In the genomic region with DNA sequence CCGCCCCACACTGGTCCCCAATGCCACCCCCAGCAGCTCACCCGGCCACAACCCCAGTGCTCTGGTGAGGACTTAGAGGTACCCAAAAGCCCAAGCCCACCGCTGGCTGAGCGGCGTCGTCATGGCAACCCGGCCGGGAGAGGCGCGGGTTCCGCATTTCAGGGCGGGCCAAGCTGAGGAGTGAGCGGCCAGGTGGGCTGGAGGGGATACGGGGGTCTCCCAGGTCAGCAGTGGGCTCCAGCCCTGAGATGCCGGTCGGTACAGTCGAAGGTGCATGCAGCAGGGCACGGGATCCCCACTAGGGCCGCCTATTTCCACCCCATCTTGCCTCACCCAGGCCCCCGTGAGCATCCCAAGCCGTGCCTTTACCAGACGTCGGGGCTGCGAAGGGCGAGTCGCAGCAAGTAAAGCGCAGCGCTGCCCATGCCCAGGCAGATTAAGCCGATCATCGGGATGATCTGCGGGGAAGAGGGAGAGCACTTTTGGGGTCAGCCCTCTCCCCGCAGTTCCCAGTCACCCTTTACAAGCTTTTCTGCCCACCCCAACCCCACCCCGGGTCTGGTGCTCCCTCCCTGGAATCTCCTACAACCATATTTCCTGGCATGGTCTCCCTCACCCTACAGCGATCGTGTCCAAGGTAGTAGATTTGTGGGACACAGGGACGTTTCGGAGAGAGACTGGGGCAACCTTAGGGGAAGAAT, we compare ENCODE assay signal across 11 cellular contexts. TPM values are rescaled to one million over a fixed set of nuclear protein-coding genes. Genes with fewer than 3 reads are reported as not detected.
DNase-seq lines count a peak whose midpoint lies in the region; ATAC-seq and TF ChIP-seq lines count a peak whose summit lies in the region.
"Had no signal": no experiment of that assay in that cellular context is flagged by ENCODE, and none has a peak within 500 bp of the region (broad histone marks: within the 10 kb centered on the region; RNA-seq: fewer than 3 reads in every experiment).

No MANE protein-coding gene starts in this region.

- H3K27ac Mint-ChIP-seq in T-helper 17 cell = no peak overlapping the region

- H3K36me3 ChIP-seq in heart right ventricle (peaks cover 0 to 37% (median 24%) of the 10 kb centered on the region in 9 donors), smooth muscle cell (ENCODE audit: low read depth) (no peaks in the 10 kb centered on the region)

- intact Hi-C loops in heart right ventricle (cut with DNase I) = no loop called here
- intact Hi-C loops in sciatic nerve (cut with DNase I) = no loop called here

- 15 to 19% methylated on average over 36 to 37 of the region's 37 CpGs for WGBS in heart right ventricle, 2 donors
- 41% methylated on average over 36 of the region's 37 CpGs for WGBS in smooth muscle cell (ENCODE audit: low lambda C conversion rate)

- H3K4me1 Mint-ChIP-seq in T-helper 17 cell = peaks cover 47% of the 10 kb centered on the region

- H3K4me3 Mint-ChIP-seq in T-helper 17 cell = peak overlapping the region; percentile 36

- H3K27ac ChIP-seq in heart right ventricle (peak overlapping the region; percentile 56 to 87 (median 79)), smooth muscle cell (ENCODE audit: low read depth) (no peak overlapping the region)
- H3K27ac ChIP-seq: testis had no signal

- H3F3A ChIP-seq in smooth muscle cell (ENCODE audit: low read depth) = peaks cover 31% of the 10 kb centered on the region

- peak overlapping the region; percentile 26 to 60 (median 48) for H3K4me3 ChIP-seq in heart right ventricle
- no peak overlapping the region for H3K4me3 ChIP-seq in smooth muscle cell
- H3K4me3 ChIP-seq: testis had no signal

- H3K4me1 ChIP-seq in heart right ventricle = peaks cover 30 to 83% (median 52%) of the 10 kb centered on the region in 9 donors
- peaks cover 15% of the 10 kb centered on the region for H3K4me1 ChIP-seq in smooth muscle cell (ENCODE audit: low read depth)

- peaks cover under 1% of the 10 kb centered on the region for H3K79me2 ChIP-seq in smooth muscle cell (ENCODE audit: low read depth)

- H3K9ac ChIP-seq in smooth muscle cell (ENCODE audit: low read depth) = no peak overlapping the region

- H2AFZ ChIP-seq in smooth muscle cell (ENCODE audit: low read depth) = no peak overlapping the region

- peaks cover 52% of the 10 kb centered on the region for H4K20me1 ChIP-seq in smooth muscle cell (ENCODE audit: low read depth)

- ATAC-seq in T-helper 17 cell (no peak), heart right ventricle (no peak), sciatic nerve (no peak)

- peaks cover 56% of the 10 kb centered on the region for H3K27me3 Mint-ChIP-seq in T-helper 17 cell

- peak overlapping the region; percentile 44 for H3K4me2 ChIP-seq in smooth muscle cell

- DNase-seq in NCI-H82 (lab: John Stamatoyannopoulos, UW) = peak; percentile 55
- no peak for DNase-seq in NCI-H82 treated with DMSO at 0.1 percent for 48 hours (lab: John Stamatoyannopoulos, UW; ENCODE audit: unreplicated experiment)
- DNase-seq in T-helper 17 cell = no peak
- no peak for DNase-seq in heart right ventricle
- no peak for DNase-seq in smooth muscle cell (lab: John Stamatoyannopoulos, UW; ENCODE audit: unreplicated experiment)
- no peak for DNase-seq in amygdala (lab: John Stamatoyannopoulos, UW)
- DNase-seq in sciatic nerve (ENCODE audit: low spot score) = no peak
- no peak for DNase-seq in EL
- DNase-seq: KBM-7, NCI-H2171 treated with DMSO at 0.1 percent for 48 hours, testis had no signal

- H3K9me3 ChIP-seq in T-helper 17 cell (ENCODE audit: control insufficient read depth, low read length, poor library complexity, severe bottlenecking) (no peaks in the 10 kb centered on the region), heart right ventricle (no peaks in the 10 kb centered on the region), smooth muscle cell (replicated peaks; ENCODE audit: low read depth) (no peaks in the 10 kb centered on the region)
- H3K9me3 ChIP-seq: testis had no signal

- H3K27me3 ChIP-seq in heart right ventricle (peaks cover 0 to 64% (median 38%) of the 10 kb centered on the region in 7 donors), smooth muscle cell (ENCODE audit: low read depth) (peaks cover 3% of the 10 kb centered on the region)
- H3K27me3 ChIP-seq: testis had no signal

- peaks cover 11% of the 10 kb centered on the region for H3K36me3 Mint-ChIP-seq in T-helper 17 cell (ENCODE audit: low read depth)

- TF ChIP-seq CTCF in heart right ventricle (IDR thresholded peaks at IDR 0.05) = no peak
- no peak for TF ChIP-seq CTCF in smooth muscle cell (IDR thresholded peaks at IDR 0.05; ENCODE audit: borderline replicate concordance, insufficient read depth, poor library complexity, severe bottlenecking)

RNA-seq across cellular contexts. Expression of gene SHMT2, which starts 6.9 kb away (rescaled TPM):
- total RNA-seq in T-helper 17 cell (10 to 100 TPM; 28.8 to 36.9 TPM), heart right ventricle (10 to 100 TPM; 24.4 to 47.6 (median 27.1) TPM), smooth muscle cell (82.1 and 117 TPM in 2 replicates), sciatic nerve (41.9 TPM)
- polyA plus RNA-seq in heart right ventricle (10 to 100 TPM; 14.3 to 49.8 TPM), smooth muscle cell (107 TPM in 2 replicates)

RNA-seq across cellular contexts. Expression of gene STAC3, which starts 14.6 kb away (rescaled TPM):
- total RNA-seq in T-helper 17 cell = 1 to 10 TPM; 1.6 to 1.9 TPM
- 1 to 10 TPM in 4 of 10 donors, under 1 TPM in 6; 0.30 to 2.9 (median 0.98) TPM for total RNA-seq in heart right ventricle
- 1 to 10 TPM in 1 of 2 donors, under 1 TPM in 1; 0.81 to 1.7 TPM for polyA plus RNA-seq in heart right ventricle
- 1.4 TPM in 1 of 2 replicates, not detected in the other for total RNA-seq in smooth muscle cell
- not detected in 2 replicates for polyA plus RNA-seq in smooth muscle cell
- 1.9 TPM for total RNA-seq in sciatic nerve

RNA-seq across cellular contexts. Expression of gene NXPH4, which starts 19.8 kb away (rescaled TPM):
- total RNA-seq in T-helper 17 cell = not detected
- 1 to 10 TPM in 7 of 10 donors, under 1 TPM in 3; 0.18 to 6.2 (median 2.3) TPM for total RNA-seq in heart right ventricle
- polyA plus RNA-seq in heart right ventricle = 1 to 10 TPM in 1 of 2 donors, under 1 TPM in 1; 0.66 to 1.8 TPM
- total RNA-seq in smooth muscle cell = 1.6 and 3.9 TPM in 2 replicates
- polyA plus RNA-seq in smooth muscle cell = 8.5 and 10.7 TPM in 2 replicates
- total RNA-seq in sciatic nerve = 0.27 TPM
